8 cellular contexts compared by ENCODE assay signal in the genomic region with DNA sequence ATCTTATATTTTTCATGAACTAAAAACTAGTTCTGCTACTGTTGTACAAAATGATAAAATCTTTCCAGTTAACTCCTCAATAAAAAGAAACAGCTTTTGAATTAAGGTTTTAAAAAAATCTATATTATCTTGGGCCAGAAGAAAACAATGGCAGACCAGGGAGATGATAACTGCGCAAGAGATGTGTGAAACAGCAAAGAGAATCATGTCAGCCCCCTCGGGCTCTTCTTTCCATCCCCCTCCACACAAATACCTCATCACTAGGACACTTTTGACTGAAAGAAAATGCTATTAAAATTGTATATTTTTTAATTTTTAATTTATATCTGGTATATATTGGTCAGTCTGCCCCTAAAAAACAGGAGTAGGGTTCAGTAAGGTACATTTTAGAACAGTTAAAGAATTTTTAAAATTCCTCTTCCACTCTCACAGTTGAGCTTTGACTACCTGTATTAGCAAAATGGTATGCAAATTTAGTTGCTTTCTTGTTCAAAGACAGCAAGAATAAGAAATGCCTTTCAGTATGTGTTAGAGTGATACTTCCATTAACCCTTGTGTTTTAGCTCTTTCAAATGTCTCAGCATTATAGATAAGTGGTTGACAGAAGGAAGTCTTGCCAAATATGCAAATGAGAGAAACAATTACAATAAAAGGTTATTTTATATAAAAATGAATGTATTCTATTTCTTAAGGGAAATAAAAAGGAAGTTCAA. TPM values are rescaled to one million over a fixed set of nuclear protein-coding genes. Genes with fewer than 3 reads are reported as not detected.
A peak's percentile ranks its signal among the peaks of the same experiment; 100 is the strongest.
DNase-seq lines count a peak whose midpoint lies in the region; ATAC-seq lines count a peak whose summit lies in the region.
"Had no signal": no experiment of that assay in that cellular context is flagged by ENCODE, and none has a peak within 500 bp of the region (broad histone marks: within the 10 kb centered on the region; RNA-seq: fewer than 3 reads in every experiment).

No MANE protein-coding gene starts in this region.

- CTCF ChIA-PET in naive thymus-derived CD4-positive, alpha-beta T cell (lab: Charles Lee), result interaction anchor here (0.6 kb wide), 1 partner anchor 236 kb away, joined by 3 read pairs; no protein-coding TSS in a partner anchor

- H3K27me3 ChIP-seq in naive thymus-derived CD4-positive, alpha-beta T cell (ENCODE audit: control insufficient read depth in 2 of 2, insufficient read depth in 2 of 2, low read length in 2 of 2), result peaks cover 4 to 5% of the 10 kb centered on the region in 2 donors

- peaks cover 0 to 6% (median 0%) of the 10 kb centered on the region in 5 donors for H3K36me3 Mint-ChIP-seq in naive thymus-derived CD4-positive, alpha-beta T cell
- no peaks in the 10 kb centered on the region for H3K36me3 Mint-ChIP-seq in effector memory CD8-positive, alpha-beta T cell (ENCODE audit: insufficient read depth)

- H3K4me1 ChIP-seq in naive thymus-derived CD4-positive, alpha-beta T cell (ENCODE audit: control insufficient read depth in 2 of 2, insufficient read depth in 2 of 2, low read length in 2 of 2), result peaks cover 4 to 7% of the 10 kb centered on the region in 2 donors

- H3K27ac ChIP-seq in naive thymus-derived CD4-positive, alpha-beta T cell (ENCODE audit: low read depth, low read length), result no peak overlapping the region

- no peak for DNase-seq in naive thymus-derived CD4-positive, alpha-beta T cell
- no peak for DNase-seq in effector memory CD8-positive, alpha-beta T cell
- no peak for DNase-seq in HT-29 (ENCODE audit: low spot score)
- no peak for DNase-seq in stimulated activated CD4-positive, alpha-beta T cell treated with anti-CD3 and anti-CD28 coated beads, Interleukin-2, amount 100 ng/mL, for 24 hours
- DNase-seq: Karpas-422 had no signal

- no peaks in the 10 kb centered on the region for H3K36me3 ChIP-seq in naive thymus-derived CD4-positive, alpha-beta T cell (ENCODE audit: control insufficient read depth in 2 of 3, insufficient read depth in 3 of 3, low read length in 3 of 3)

- ATAC-seq in GM18867 (IDR thresholded peaks at IDR 0.05; ENCODE audit: unreplicated experiment), result peak; percentile 87
- peak; percentile 65 for ATAC-seq in GM21447 (IDR thresholded peaks at IDR 0.05; ENCODE audit: unreplicated experiment)
- ATAC-seq in HG03175 (IDR thresholded peaks at IDR 0.05; ENCODE audit: unreplicated experiment), result peak; percentile 75
- no peak for ATAC-seq in naive thymus-derived CD4-positive, alpha-beta T cell
- ATAC-seq in effector memory CD8-positive, alpha-beta T cell (replicated peaks), result no peak

- peak overlapping the region in 7 of 10 donors; percentile 4 to 56 (median 29) for H3K4me3 Mint-ChIP-seq in naive thymus-derived CD4-positive, alpha-beta T cell
- peak overlapping the region in 1 of 2 donors; percentile 32 for H3K4me3 Mint-ChIP-seq in effector memory CD8-positive, alpha-beta T cell

- H3K9me3 Mint-ChIP-seq in naive thymus-derived CD4-positive, alpha-beta T cell, result peaks cover 0 to 10% (median 6%) of the 10 kb centered on the region in 11 donors
- peaks cover 0 to under 1% of the 10 kb centered on the region in 2 donors for H3K9me3 Mint-ChIP-seq in effector memory CD8-positive, alpha-beta T cell

- POLR2A ChIA-PET in naive thymus-derived CD4-positive, alpha-beta T cell (lab: Charles Lee), result no interaction called here

- no peaks in the 10 kb centered on the region for H3K9me3 ChIP-seq in naive thymus-derived CD4-positive, alpha-beta T cell (ENCODE audit: control insufficient read depth in 2 of 3, low read length in 3 of 3)

- intact Hi-C loops in naive thymus-derived CD4-positive, alpha-beta T cell (cut with micrococcal nuclease), result loop anchor here (1.0 to 2.0 kb wide), 2 partner anchors 36 to 245 kb away; no protein-coding TSS in a partner anchor

- peak overlapping the region in 1 of 9 donors; percentile 33 for H3K27ac Mint-ChIP-seq in naive thymus-derived CD4-positive, alpha-beta T cell
- no peak overlapping the region for H3K27ac Mint-ChIP-seq in effector memory CD8-positive, alpha-beta T cell

- H3K4me3 ChIP-seq in naive thymus-derived CD4-positive, alpha-beta T cell (ENCODE audit: low read length), result no peak overlapping the region

- H3K4me1 Mint-ChIP-seq in naive thymus-derived CD4-positive, alpha-beta T cell, result peaks cover 8 to 27% (median 21%) of the 10 kb centered on the region in 7 donors
- peaks cover 5 to 8% of the 10 kb centered on the region in 2 donors for H3K4me1 Mint-ChIP-seq in effector memory CD8-positive, alpha-beta T cell (ENCODE audit: low read depth in 2 of 2)

- H3K27me3 Mint-ChIP-seq in naive thymus-derived CD4-positive, alpha-beta T cell, result peaks cover 39 to 61% (median 52%) of the 10 kb centered on the region in 5 donors
- peaks cover 32 to 33% of the 10 kb centered on the region in 2 donors for H3K27me3 Mint-ChIP-seq in effector memory CD8-positive, alpha-beta T cell

RNA-seq across cellular contexts. Expression of a gene that starts 36.4 kb away (rescaled TPM):
- total RNA-seq in naive thymus-derived CD4-positive, alpha-beta T cell, result 10 to 100 TPM in 4 of 5 experiments, 1 to 10 TPM in 1; 7.7 to 15.2 (median 13.1) TPM
- polyA plus RNA-seq in naive thymus-derived CD4-positive, alpha-beta T cell, result 1 to 10 TPM; 4.9 to 9.1 TPM
- total RNA-seq in HT-29 (2014; rRNA removed; shearing (Covaris generic)), result 7.4 and 7.5 TPM in 2 replicates

Comparison
In these comparisons a context has a peak if more than half of its experiments do, and no peak if none do; other contexts are left out.
1. ATAC-seq: peak in GM18867 (single experiment), GM21447 (single experiment) and HG03175 (single experiment); none in naive thymus-derived CD4-positive, alpha-beta T cell (single experiment) and effector memory CD8-positive, alpha-beta T cell (single experiment).